Comparison of ENCODE assay signal across 1 cellular context in the genomic region with DNA sequence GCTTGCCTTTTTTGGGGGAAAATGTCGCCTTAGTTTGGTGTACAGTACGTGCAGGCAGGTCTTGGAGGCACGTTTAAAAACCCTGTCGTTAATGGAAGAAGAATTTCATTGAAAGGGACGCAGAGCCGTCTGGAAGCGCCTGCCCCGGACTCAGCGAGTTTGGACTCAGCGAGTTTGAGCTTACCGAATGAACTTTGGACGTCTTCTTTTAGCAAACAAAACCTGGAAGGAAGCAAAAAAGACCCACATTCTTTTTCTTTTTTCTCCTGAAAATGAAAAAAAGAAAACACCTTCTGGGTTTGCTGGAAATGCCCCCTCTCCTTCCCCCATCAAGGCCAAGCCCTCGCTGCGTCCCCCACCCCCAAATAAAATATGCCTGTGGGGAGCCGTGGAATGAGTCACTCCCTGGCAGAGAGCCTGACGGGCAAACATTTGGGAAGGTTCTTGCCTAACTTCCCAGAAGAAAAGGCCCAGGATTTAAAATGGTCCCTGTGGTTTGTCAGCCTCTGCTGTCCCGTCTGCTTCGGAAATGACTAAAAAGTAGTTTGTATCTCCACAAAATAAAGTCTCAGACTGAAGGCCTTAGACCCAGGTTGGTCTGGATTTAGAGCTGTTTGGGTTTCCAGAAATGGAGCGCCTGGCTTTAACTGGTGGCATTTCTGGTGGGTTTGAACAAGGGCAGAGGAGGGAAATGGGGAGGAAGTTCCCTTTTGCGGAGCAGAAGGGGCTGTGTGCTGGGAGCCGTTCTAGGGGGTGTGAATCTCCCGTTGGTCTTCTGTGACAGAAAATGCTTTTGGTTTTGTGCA.
A peak's percentile ranks its signal among the peaks of the same experiment; 100 is the strongest.
TF ChIP-seq lines count a peak whose summit lies in the region.

No MANE protein-coding gene starts in this region.

TF ChIP-seq in HepG2, 621 proteins besides CTCF, POLR2A, EP300 and RAD21 (continued from another document and continues in another):
- TF ChIP-seq, protein P1, sequence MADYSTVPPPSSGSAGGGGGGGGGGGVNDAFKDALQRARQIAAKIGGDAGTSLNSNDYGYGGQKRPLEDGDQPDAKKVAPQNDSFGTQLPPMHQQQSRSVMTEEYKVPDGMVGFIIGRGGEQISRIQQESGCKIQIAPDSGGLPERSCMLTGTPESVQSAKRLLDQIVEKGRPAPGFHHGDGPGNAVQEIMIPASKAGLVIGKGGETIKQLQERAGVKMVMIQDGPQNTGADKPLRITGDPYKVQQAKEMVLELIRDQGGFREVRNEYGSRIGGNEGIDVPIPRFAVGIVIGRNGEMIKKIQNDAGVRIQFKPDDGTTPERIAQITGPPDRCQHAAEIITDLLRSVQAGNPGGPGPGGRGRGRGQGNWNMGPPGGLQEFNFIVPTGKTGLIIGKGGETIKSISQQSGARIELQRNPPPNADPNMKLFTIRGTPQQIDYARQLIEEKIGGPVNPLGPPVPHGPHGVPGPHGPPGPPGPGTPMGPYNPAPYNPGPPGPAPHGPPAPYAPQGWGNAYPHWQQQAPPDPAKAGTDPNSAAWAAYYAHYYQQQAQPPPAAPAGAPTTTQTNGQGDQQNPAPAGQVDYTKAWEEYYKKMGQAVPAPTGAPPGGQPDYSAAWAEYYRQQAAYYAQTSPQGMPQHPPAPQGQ (CRISPR knock-in tag; IDR thresholded peaks at IDR 0.05; ENCODE audit: borderline replicate concordance), result no peak
- TF ChIP-seq IKZF4 (CRISPR knock-in tag; IDR thresholded peaks at IDR 0.05; ENCODE audit: borderline replicate concordance, low read depth, not compliant biosample characterization), result peak; percentile 60
- TF ChIP-seq, protein P2, sequence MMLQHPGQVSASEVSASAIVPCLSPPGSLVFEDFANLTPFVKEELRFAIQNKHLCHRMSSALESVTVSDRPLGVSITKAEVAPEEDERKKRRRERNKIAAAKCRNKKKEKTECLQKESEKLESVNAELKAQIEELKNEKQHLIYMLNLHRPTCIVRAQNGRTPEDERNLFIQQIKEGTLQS (CRISPR knock-in tag; IDR thresholded peaks at IDR 0.05), result peak; percentile 89
- TF ChIP-seq RXRB (CRISPR knock-in tag; IDR thresholded peaks at IDR 0.05; ENCODE audit: borderline replicate concordance), result no peak; the same call in 1 of the 2 replicates
- TF ChIP-seq MTF1 (CRISPR knock-in tag; IDR thresholded peaks at IDR 0.05), result no peak
- TF ChIP-seq, protein P3, sequence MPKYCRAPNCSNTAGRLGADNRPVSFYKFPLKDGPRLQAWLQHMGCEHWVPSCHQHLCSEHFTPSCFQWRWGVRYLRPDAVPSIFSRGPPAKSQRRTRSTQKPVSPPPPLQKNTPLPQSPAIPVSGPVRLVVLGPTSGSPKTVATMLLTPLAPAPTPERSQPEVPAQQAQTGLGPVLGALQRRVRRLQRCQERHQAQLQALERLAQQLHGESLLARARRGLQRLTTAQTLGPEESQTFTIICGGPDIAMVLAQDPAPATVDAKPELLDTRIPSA (CRISPR knock-in tag; IDR thresholded peaks at IDR 0.05; ENCODE audit: borderline replicate concordance), result no peak
- TF ChIP-seq, protein P4, sequence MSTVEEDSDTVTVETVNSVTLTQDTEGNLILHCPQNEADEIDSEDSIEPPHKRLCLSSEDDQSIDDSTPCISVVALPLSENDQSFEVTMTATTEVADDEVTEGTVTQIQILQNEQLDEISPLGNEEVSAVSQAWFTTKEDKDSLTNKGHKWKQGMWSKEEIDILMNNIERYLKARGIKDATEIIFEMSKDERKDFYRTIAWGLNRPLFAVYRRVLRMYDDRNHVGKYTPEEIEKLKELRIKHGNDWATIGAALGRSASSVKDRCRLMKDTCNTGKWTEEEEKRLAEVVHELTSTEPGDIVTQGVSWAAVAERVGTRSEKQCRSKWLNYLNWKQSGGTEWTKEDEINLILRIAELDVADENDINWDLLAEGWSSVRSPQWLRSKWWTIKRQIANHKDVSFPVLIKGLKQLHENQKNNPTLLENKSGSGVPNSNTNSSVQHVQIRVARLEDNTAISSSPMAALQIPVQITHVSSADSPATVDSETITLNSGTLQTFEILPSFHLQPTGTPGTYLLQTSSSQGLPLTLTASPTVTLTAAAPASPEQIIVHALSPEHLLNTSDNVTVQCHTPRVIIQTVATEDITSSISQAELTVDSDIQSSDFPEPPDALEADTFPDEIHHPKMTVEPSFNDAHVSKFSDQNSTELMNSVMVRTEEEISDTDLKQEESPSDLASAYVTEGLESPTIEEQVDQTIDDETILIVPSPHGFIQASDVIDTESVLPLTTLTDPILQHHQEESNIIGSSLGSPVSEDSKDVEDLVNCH (CRISPR knock-in tag; IDR thresholded peaks at IDR 0.05), result no peak
- no peak for TF ChIP-seq ZC3H13 (CRISPR knock-in tag; IDR thresholded peaks at IDR 0.05)
- no peak for TF ChIP-seq ZNF652 (CRISPR knock-in tag; IDR thresholded peaks at IDR 0.05; ENCODE audit: borderline replicate concordance, low read depth)
- TF ChIP-seq, protein P5, sequence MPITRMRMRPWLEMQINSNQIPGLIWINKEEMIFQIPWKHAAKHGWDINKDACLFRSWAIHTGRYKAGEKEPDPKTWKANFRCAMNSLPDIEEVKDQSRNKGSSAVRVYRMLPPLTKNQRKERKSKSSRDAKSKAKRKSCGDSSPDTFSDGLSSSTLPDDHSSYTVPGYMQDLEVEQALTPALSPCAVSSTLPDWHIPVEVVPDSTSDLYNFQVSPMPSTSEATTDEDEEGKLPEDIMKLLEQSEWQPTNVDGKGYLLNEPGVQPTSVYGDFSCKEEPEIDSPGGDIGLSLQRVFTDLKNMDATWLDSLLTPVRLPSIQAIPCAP (CRISPR knock-in tag; IDR thresholded peaks at IDR 0.05; ENCODE audit: low read depth), result no peak
- no peak; the same call in 1 of the 2 replicates for TF ChIP-seq ZNF331 (CRISPR knock-in tag; IDR thresholded peaks at IDR 0.05)
- TF ChIP-seq ZNF30 (CRISPR knock-in tag; IDR thresholded peaks at IDR 0.05), result no peak
- no peak for TF ChIP-seq WIZ (CRISPR knock-in tag; IDR thresholded peaks at IDR 0.05)
- TF ChIP-seq ZNF12 (CRISPR knock-in tag; IDR thresholded peaks at IDR 0.05), result no peak
- TF ChIP-seq, protein P6, sequence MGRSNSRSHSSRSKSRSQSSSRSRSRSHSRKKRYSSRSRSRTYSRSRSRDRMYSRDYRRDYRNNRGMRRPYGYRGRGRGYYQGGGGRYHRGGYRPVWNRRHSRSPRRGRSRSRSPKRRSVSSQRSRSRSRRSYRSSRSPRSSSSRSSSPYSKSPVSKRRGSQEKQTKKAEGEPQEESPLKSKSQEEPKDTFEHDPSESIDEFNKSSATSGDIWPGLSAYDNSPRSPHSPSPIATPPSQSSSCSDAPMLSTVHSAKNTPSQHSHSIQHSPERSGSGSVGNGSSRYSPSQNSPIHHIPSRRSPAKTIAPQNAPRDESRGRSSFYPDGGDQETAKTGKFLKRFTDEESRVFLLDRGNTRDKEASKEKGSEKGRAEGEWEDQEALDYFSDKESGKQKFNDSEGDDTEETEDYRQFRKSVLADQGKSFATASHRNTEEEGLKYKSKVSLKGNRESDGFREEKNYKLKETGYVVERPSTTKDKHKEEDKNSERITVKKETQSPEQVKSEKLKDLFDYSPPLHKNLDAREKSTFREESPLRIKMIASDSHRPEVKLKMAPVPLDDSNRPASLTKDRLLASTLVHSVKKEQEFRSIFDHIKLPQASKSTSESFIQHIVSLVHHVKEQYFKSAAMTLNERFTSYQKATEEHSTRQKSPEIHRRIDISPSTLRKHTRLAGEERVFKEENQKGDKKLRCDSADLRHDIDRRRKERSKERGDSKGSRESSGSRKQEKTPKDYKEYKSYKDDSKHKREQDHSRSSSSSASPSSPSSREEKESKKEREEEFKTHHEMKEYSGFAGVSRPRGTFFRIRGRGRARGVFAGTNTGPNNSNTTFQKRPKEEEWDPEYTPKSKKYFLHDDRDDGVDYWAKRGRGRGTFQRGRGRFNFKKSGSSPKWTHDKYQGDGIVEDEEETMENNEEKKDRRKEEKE (IDR thresholded peaks at IDR 0.05), result no peak
- peak; percentile 58; the same call in 1 of the 2 replicates for TF ChIP-seq CHD4 (IDR thresholded peaks at IDR 0.05; ENCODE audit: borderline replicate concordance, low read length)
- no peak for TF ChIP-seq ZNF546 (CRISPR knock-in tag; conservative IDR thresholded peaks at IDR 0.05)
- TF ChIP-seq TP53 (CRISPR knock-in tag; conservative IDR thresholded peaks at IDR 0.05), result no peak
- TF ChIP-seq ZNF644 (CRISPR knock-in tag; IDR thresholded peaks at IDR 0.05; ENCODE audit: low read depth), result no peak
- no peak for TF ChIP-seq RFXAP (CRISPR knock-in tag; IDR thresholded peaks at IDR 0.05; ENCODE audit: borderline replicate concordance)
- no peak for TF ChIP-seq NR1H2 (CRISPR knock-in tag; IDR thresholded peaks at IDR 0.05; ENCODE audit: borderline replicate concordance, low read depth)
- no peak for TF ChIP-seq MXD4 (CRISPR knock-in tag; IDR thresholded peaks at IDR 0.05)
- TF ChIP-seq, protein P7, sequence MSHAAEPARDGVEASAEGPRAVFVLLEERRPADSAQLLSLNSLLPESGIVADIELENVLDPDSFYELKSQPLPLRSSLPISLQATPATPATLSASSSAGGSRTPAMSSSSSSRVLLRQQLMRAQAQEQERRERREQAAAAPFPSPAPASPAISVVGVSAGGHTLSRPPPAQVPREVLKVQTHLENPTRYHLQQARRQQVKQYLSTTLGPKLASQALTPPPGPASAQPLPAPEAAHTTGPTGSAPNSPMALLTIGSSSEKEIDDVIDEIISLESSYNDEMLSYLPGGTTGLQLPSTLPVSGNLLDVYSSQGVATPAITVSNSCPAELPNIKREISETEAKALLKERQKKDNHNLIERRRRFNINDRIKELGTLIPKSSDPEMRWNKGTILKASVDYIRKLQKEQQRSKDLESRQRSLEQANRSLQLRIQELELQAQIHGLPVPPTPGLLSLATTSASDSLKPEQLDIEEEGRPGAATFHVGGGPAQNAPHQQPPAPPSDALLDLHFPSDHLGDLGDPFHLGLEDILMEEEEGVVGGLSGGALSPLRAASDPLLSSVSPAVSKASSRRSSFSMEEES (CRISPR knock-in tag; IDR thresholded peaks at IDR 0.05), result no peak
- TF ChIP-seq, protein P8, sequence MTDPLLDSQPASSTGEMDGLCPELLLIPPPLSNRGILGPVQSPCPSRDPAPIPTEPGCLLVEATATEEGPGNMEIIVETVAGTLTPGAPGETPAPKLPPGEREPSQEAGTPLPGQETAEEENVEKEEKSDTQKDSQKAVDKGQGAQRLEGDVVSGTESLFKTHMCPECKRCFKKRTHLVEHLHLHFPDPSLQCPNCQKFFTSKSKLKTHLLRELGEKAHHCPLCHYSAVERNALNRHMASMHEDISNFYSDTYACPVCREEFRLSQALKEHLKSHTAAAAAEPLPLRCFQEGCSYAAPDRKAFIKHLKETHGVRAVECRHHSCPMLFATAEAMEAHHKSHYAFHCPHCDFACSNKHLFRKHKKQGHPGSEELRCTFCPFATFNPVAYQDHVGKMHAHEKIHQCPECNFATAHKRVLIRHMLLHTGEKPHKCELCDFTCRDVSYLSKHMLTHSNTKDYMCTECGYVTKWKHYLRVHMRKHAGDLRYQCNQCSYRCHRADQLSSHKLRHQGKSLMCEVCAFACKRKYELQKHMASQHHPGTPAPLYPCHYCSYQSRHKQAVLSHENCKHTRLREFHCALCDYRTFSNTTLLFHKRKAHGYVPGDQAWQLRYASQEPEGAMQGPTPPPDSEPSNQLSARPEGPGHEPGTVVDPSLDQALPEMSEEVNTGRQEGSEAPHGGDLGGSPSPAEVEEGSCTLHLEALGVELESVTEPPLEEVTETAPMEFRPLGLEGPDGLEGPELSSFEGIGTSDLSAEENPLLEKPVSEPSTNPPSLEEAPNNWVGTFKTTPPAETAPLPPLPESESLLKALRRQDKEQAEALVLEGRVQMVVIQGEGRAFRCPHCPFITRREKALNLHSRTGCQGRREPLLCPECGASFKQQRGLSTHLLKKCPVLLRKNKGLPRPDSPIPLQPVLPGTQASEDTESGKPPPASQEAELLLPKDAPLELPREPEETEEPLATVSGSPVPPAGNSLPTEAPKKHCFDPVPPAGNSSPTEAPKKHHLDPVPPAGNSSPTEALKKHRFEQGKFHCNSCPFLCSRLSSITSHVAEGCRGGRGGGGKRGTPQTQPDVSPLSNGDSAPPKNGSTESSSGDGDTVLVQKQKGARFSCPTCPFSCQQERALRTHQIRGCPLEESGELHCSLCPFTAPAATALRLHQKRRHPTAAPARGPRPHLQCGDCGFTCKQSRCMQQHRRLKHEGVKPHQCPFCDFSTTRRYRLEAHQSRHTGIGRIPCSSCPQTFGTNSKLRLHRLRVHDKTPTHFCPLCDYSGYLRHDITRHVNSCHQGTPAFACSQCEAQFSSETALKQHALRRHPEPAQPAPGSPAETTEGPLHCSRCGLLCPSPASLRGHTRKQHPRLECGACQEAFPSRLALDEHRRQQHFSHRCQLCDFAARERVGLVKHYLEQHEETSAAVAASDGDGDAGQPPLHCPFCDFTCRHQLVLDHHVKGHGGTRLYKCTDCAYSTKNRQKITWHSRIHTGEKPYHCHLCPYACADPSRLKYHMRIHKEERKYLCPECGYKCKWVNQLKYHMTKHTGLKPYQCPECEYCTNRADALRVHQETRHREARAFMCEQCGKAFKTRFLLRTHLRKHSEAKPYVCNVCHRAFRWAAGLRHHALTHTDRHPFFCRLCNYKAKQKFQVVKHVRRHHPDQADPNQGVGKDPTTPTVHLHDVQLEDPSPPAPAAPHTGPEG (CRISPR knock-in tag; IDR thresholded peaks at IDR 0.05), result no peak
- no peak for TF ChIP-seq TRIM24 (CRISPR knock-in tag; IDR thresholded peaks at IDR 0.05)
- no peak for TF ChIP-seq HNRNPUL1 (IDR thresholded peaks at IDR 0.05; ENCODE audit: low read depth, low read length)
- TF ChIP-seq TAF15 (IDR thresholded peaks at IDR 0.05; ENCODE audit: low read depth, low read length, poor library complexity, severe bottlenecking), result no peak
- TF ChIP-seq ZNF101 (CRISPR knock-in tag; IDR thresholded peaks at IDR 0.05; ENCODE audit: borderline replicate concordance, low read depth), result no peak
- TF ChIP-seq, protein P9, sequence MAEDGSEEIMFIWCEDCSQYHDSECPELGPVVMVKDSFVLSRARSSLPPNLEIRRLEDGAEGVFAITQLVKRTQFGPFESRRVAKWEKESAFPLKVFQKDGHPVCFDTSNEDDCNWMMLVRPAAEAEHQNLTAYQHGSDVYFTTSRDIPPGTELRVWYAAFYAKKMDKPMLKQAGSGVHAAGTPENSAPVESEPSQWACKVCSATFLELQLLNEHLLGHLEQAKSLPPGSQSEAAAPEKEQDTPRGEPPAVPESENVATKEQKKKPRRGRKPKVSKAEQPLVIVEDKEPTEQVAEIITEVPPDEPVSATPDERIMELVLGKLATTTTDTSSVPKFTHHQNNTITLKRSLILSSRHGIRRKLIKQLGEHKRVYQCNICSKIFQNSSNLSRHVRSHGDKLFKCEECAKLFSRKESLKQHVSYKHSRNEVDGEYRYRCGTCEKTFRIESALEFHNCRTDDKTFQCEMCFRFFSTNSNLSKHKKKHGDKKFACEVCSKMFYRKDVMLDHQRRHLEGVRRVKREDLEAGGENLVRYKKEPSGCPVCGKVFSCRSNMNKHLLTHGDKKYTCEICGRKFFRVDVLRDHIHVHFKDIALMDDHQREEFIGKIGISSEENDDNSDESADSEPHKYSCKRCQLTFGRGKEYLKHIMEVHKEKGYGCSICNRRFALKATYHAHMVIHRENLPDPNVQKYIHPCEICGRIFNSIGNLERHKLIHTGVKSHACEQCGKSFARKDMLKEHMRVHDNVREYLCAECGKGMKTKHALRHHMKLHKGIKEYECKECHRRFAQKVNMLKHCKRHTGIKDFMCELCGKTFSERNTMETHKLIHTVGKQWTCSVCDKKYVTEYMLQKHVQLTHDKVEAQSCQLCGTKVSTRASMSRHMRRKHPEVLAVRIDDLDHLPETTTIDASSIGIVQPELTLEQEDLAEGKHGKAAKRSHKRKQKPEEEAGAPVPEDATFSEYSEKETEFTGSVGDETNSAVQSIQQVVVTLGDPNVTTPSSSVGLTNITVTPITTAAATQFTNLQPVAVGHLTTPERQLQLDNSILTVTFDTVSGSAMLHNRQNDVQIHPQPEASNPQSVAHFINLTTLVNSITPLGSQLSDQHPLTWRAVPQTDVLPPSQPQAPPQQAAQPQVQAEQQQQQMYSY (CRISPR knock-in tag; IDR thresholded peaks at IDR 0.05), result no peak
- TF ChIP-seq ZSCAN22 (CRISPR knock-in tag; IDR thresholded peaks at IDR 0.05), result no peak
- no peak; the same call in 1 of the 2 replicates for TF ChIP-seq PITX1 (CRISPR knock-in tag; IDR thresholded peaks at IDR 0.05)
- TF ChIP-seq ARNT2 (CRISPR knock-in tag; IDR thresholded peaks at IDR 0.05; ENCODE audit: low read depth), result no peak
- TF ChIP-seq ZNF773 (CRISPR knock-in tag; IDR thresholded peaks at IDR 0.05; ENCODE audit: borderline replicate concordance), result no peak
- TF ChIP-seq HOXA3 (CRISPR knock-in tag; IDR thresholded peaks at IDR 0.05), result 0 out of 2 replicates have a peak, but pooled peaks have one; percentile 23
- TF ChIP-seq ZNF746 (CRISPR knock-in tag; IDR thresholded peaks at IDR 0.05), result peak; percentile 79; the same call in 1 of the 2 replicates
